In the genomic region with DNA sequence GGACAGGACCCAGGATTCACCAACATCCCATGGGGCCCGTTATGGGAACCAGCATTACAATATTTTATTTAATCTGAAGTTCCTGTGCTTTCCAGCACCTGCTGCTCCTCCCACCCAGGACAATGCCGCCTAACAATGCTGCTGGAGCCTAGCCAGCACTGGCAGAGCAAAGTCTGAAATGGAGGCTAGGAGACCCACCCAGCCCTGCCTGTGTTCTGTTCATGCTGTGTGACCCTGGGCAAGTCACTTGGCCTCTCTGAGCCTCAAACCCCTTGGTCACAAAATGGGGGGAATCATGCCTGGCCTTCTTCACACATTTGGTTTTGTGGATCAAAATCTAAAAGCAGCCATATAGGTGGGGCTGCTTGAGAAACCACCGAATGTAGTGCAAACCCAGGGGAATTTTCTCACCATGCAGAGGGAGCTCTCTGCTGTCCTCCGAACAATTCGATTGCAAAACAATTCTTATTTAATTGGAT, we compare ENCODE assay signal across 15 cellular contexts. TPM values are rescaled to one million over a fixed set of nuclear protein-coding genes. Genes with fewer than 3 reads are reported as not detected.
DNase-seq lines count a peak whose midpoint lies in the region; TF ChIP-seq lines count a peak whose summit lies in the region.
"Had no signal": no experiment of that assay in that cellular context is flagged by ENCODE, and none has a peak within 500 bp of the region (broad histone marks: within the 10 kb centered on the region; RNA-seq: fewer than 3 reads in every experiment).

No MANE protein-coding gene starts in this region.

- H3K27ac ChIP-seq in SJCRH30 (no peak overlapping the region), parathyroid adenoma (peak overlapping the region; percentile 13)
- H3K27ac ChIP-seq: 22Rv1, ascending aorta, left lung, tibial artery had no signal

- in situ Hi-C loops in HAP-1 (cut with MboI; ENCODE audit: low sequenced_read_pairs) = no loop called here

- peaks cover 29% of the 10 kb centered on the region for H3K27me3 ChIP-seq in HAP-1 (ENCODE audit: low read depth)
- H3K27me3 ChIP-seq in SJCRH30 = no peaks in the 10 kb centered on the region
- H3K27me3 ChIP-seq in parathyroid adenoma (ENCODE audit: control insufficient read depth, insufficient read depth, low read length) = no peaks in the 10 kb centered on the region
- H3K27me3 ChIP-seq: ascending aorta had no signal

- H3K36me3 ChIP-seq in HAP-1 (replicated peaks) = no peaks in the 10 kb centered on the region
- no peaks in the 10 kb centered on the region for H3K36me3 ChIP-seq in SJCRH30
- no peaks in the 10 kb centered on the region for H3K36me3 ChIP-seq in parathyroid adenoma (ENCODE audit: control insufficient read depth, insufficient read depth, low read length)
- H3K36me3 ChIP-seq: ascending aorta, left lung, tibial artery had no signal

- H3K4me3 ChIP-seq in HAP-1 (no peak overlapping the region), SJCRH30 (no peak overlapping the region), parathyroid adenoma (ENCODE audit: low read depth, low read length) (no peak overlapping the region)
- H3K4me3 ChIP-seq: ascending aorta, left lung, tibial artery had no signal

- no peaks in the 10 kb centered on the region for H3K79me2 ChIP-seq in parathyroid adenoma

- H3K4me2 ChIP-seq in parathyroid adenoma (ENCODE audit: low read length) = peak overlapping the region; percentile 1

- H3K9me3 ChIP-seq in HAP-1 (no peaks in the 10 kb centered on the region), SJCRH30 (replicated peaks) (no peaks in the 10 kb centered on the region), parathyroid adenoma (ENCODE audit: control insufficient read depth, low read length) (no peaks in the 10 kb centered on the region)
- H3K9me3 ChIP-seq: ascending aorta, left lung, tibial artery had no signal

- H2AFZ ChIP-seq in parathyroid adenoma = peak overlapping the region; percentile 49

- DNase-seq in NCI-H1092 (lab: John Stamatoyannopoulos, UW) (peak; percentile 8), NCI-H1092 treated with DMSO at 0.1 percent for 48 hours (lab: John Stamatoyannopoulos, UW) (no peak), HAP-1 (ENCODE audit: low spot score in 2 of 2) (peak; percentile 39 to 72), SJCRH30 (peak; percentile 63 to 84), OCI-M1 (lab: John Stamatoyannopoulos, UW) (no peak), SW 1271 (lab: John Stamatoyannopoulos, UW) (no peak), foreskin melanocyte (no peak)
- DNase-seq: activated CD4-positive, alpha-beta T cell treated with anti-CD3 and anti-CD28 coated beads, Interleukin-2, amount 50 U/mL, for 1 hour; GDM1; T-helper 9 cell had no signal

- no peak overlapping the region for H3K9ac ChIP-seq in parathyroid adenoma

- H3K4me1 ChIP-seq in HAP-1 (no peaks in the 10 kb centered on the region), SJCRH30 (peaks cover 7% of the 10 kb centered on the region), parathyroid adenoma (peaks cover 9% of the 10 kb centered on the region)
- H3K4me1 ChIP-seq: ascending aorta, left lung, tibial artery had no signal

- TF ChIP-seq CTCF in parathyroid adenoma (IDR thresholded peaks at IDR 0.05) = no peak

RNA-seq across cellular contexts. Expression of a gene that starts 38.5 kb away (rescaled TPM):
- 362 and 380 TPM in 2 replicates for total RNA-seq in SJCRH30 (2014; rRNA removed; shearing (Covaris generic))

Comparison
In these comparisons a context has a peak if more than half of its experiments do, and no peak if none do; other contexts are left out.
1. DNase-seq: peak in NCI-H1092 (single experiment), HAP-1 (2 of 2) and SJCRH30 (2 of 2); none in NCI-H1092 treated with DMSO at 0.1 percent for 48 hours (single experiment), OCI-M1 (single experiment), SW 1271 (0 of 2) and foreskin melanocyte (single experiment).